In the genomic region with DNA sequence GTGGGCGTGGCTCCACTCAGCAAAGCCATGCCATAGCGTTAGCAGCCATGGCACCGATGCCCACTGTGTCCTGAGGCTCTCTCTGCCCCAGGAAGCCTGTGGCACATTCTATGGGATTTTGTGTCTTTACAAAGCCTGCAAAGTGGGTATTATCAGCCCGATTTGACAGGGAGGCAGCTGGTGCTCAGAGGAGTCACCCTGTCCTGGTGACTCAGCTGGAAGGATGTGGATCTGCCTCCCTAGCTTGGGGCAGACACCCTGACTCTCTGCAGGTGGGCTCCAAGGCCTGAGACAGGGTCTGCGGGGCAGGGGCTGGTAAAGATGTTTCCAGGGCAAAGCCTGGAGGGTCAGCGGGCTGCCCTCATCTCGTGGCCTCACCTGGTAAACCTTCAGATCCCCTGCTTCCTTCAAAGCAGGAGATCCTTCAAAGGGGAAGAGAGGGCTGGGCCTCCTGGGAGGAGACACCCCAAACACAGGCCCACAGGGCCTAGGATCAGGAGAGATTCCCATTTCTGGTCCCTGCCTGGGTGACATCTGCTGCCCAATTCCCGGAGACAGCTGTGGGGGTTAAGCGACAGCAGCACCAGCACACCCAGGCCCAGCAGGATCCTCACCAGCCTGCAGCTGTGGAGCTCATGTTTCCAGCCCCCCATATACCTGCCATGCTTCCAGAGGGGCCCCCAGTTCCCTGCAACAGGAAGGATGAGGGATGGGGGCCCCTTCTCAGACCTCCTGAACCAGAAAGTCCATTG, we compare ENCODE assay signal across 1 cellular context.
TF ChIP-seq lines count a peak whose summit lies in the region.

No MANE protein-coding gene starts in this region.

TF ChIP-seq in HEK293, 187 proteins besides CTCF, POLR2A, EP300 and RAD21:
- TF ChIP-seq, protein P1, sequence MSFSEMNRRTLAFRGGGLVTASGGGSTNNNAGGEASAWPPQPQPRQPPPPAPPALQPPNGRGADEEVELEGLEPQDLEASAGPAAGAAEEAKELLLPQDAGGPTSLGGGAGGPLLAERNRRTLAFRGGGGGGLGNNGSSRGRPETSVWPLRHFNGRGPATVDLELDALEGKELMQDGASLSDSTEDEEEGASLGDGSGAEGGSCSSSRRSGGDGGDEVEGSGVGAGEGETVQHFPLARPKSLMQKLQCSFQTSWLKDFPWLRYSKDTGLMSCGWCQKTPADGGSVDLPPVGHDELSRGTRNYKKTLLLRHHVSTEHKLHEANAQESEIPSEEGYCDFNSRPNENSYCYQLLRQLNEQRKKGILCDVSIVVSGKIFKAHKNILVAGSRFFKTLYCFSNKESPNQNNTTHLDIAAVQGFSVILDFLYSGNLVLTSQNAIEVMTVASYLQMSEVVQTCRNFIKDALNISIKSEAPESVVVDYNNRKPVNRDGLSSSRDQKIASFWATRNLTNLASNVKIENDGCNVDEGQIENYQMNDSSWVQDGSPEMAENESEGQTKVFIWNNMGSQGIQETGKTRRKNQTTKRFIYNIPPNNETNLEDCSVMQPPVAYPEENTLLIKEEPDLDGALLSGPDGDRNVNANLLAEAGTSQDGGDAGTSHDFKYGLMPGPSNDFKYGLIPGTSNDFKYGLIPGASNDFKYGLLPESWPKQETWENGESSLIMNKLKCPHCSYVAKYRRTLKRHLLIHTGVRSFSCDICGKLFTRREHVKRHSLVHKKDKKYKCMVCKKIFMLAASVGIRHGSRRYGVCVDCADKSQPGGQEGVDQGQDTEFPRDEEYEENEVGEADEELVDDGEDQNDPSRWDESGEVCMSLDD (tag by site-specific recombination; IDR thresholded peaks at IDR 0.05): no peak
- TF ChIP-seq ZNF341 (tag by site-specific recombination; IDR thresholded peaks at IDR 0.05; ENCODE audit: low read depth) (no peak), ZNF133 (tag by site-specific recombination; IDR thresholded peaks at IDR 0.05) (no peak), GLIS1 (tag by site-specific recombination; IDR thresholded peaks at IDR 0.05) (peak; percentile 29; the same call in 1 of the 2 replicates), ZNF202 (tag by site-specific recombination; IDR thresholded peaks at IDR 0.05; ENCODE audit: borderline replicate concordance) (no peak), ZNF311 (tag by site-specific recombination; IDR thresholded peaks at IDR 0.05; ENCODE audit: borderline replicate concordance) (no peak)
- TF ChIP-seq, protein P2, sequence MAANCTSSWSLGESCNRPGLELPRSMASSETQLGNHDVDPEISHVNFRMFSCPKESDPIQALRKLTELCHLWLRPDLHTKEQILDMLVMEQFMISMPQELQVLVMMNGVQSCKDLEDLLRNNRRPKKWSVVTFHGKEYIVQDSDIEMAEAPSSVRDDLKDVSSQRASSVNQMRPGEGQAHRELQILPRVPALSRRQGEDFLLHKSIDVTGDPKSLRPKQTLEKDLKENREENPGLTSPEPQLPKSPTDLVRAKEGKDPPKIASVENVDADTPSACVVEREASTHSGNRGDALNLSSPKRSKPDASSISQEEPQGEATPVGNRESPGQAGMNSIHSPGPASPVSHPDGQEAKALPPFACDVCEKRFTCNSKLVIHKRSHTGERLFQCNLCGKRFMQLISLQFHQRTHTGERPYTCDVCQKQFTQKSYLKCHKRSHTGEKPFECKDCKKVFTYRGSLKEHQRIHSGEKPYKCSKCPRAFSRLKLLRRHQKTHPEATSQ (tag by site-specific recombination; IDR thresholded peaks at IDR 0.05): no peak
